In the genomic region with DNA sequence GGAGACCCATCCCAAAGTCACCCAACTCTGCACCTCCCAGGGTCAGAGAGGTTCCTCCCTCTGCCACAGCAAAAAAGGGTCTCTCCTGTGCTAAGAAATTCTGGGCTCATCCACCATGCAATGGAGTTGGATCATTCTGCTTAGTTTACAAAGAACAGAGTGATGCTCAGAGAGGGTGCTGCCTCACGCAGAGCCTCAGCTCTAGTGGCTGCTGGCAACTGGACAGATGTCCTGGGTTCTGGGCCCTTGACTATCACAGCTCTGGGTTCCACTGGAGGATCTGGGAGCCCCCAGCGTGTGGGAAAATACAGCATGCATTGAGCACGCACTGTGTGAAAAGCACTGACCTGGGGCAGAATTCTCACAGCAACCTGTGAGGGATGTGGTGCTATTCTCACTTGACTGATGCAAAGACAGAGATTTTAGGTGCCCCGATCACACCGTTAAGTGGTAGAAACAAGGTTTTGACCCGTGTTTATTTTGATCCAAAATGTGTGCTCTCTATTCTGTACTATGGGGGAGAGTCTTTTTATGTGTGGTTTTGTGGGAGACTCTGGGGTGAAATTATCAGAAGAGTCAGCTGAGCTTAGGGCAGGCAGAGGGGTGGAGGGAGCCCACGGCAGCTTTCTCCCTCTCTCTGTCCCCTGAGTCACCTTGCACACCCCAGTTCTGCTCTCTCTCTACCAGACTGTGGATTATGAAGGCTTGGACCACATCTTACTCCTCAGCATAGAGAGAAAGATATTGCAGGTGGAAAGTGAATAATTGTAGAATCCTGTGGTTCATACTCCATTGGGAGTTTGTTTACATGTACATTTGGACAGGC, we compare ENCODE assay signal across 20 cellular contexts. TPM values are rescaled to one million over a fixed set of nuclear protein-coding genes. Genes with fewer than 3 reads are reported as not detected.
A peak's percentile ranks its signal among the peaks of the same experiment; 100 is the strongest.
DNase-seq lines count a peak whose midpoint lies in the region; ATAC-seq and TF ChIP-seq lines count a peak whose summit lies in the region.
"Had no signal": no experiment of that assay in that cellular context is flagged by ENCODE, and none has a peak within 500 bp of the region (broad histone marks: within the 10 kb centered on the region; RNA-seq: fewer than 3 reads in every experiment).

No MANE protein-coding gene starts in this region.

- no peak overlapping the region for H3K4me3 Mint-ChIP-seq in CD8-positive, alpha-beta T cell
- no peak overlapping the region for H3K4me3 Mint-ChIP-seq in central memory CD8-positive, alpha-beta T cell
- peak overlapping the region in 6 of 10 donors; percentile 20 to 49 (median 31) for H3K4me3 Mint-ChIP-seq in naive thymus-derived CD8-positive, alpha-beta T cell

- H3K9me3 ChIP-seq in CD8-positive, alpha-beta T cell (ENCODE audit: low read length): no peaks in the 10 kb centered on the region
- H3K9me3 ChIP-seq: MG63, Peyer's patch, SK-N-SH had no signal

- H3K36me3 Mint-ChIP-seq in CD8-positive, alpha-beta T cell: no peaks in the 10 kb centered on the region
- H3K36me3 Mint-ChIP-seq in central memory CD8-positive, alpha-beta T cell (ENCODE audit: insufficient read depth): no peaks in the 10 kb centered on the region
- H3K36me3 Mint-ChIP-seq in naive thymus-derived CD8-positive, alpha-beta T cell: no peaks in the 10 kb centered on the region

- intact Hi-C loops in CD8-positive, alpha-beta T cell (cut with DNase I, micrococcal nuclease): loop anchor here in 1 of 2 experiments (10.0 kb wide), 1 partner anchor 53 kb away; no protein-coding TSS in a partner anchor
- intact Hi-C loops in Right ventricle myocardium superior (cut with DNase I): no loop called here

- no peak overlapping the region for H3K4me3 ChIP-seq in CD8-positive, alpha-beta T cell (ENCODE audit: low read depth, low read length)
- H3K4me3 ChIP-seq: MG63, Peyer's patch had no signal

- no peak overlapping the region for H3K27ac ChIP-seq in CD8-positive, alpha-beta T cell (ENCODE audit: low read depth, low read length)
- H3K27ac ChIP-seq: KMS-11, Peyer's patch had no signal

- peaks cover 3% of the 10 kb centered on the region for H3K27me3 Mint-ChIP-seq in CD8-positive, alpha-beta T cell (ENCODE audit: low read depth)
- no peaks in the 10 kb centered on the region for H3K27me3 Mint-ChIP-seq in central memory CD8-positive, alpha-beta T cell
- H3K27me3 Mint-ChIP-seq in naive thymus-derived CD8-positive, alpha-beta T cell: peaks cover 0 to 3% (median 0%) of the 10 kb centered on the region in 5 donors

- peaks cover 14% of the 10 kb centered on the region for H3K4me1 ChIP-seq in CD8-positive, alpha-beta T cell (ENCODE audit: insufficient read depth, low read length)
- H3K4me1 ChIP-seq: Peyer's patch had no signal

- no peaks in the 10 kb centered on the region for H3K36me3 ChIP-seq in CD8-positive, alpha-beta T cell (ENCODE audit: insufficient read depth, low read length)
- H3K36me3 ChIP-seq: MG63, Peyer's patch had no signal

- H3K9me3 Mint-ChIP-seq in CD8-positive, alpha-beta T cell: no peaks in the 10 kb centered on the region
- no peaks in the 10 kb centered on the region for H3K9me3 Mint-ChIP-seq in central memory CD8-positive, alpha-beta T cell
- H3K9me3 Mint-ChIP-seq in naive thymus-derived CD8-positive, alpha-beta T cell: peaks cover 0 to 4% (median 0%) of the 10 kb centered on the region in 9 donors

- DNase-seq in CD8-positive, alpha-beta T cell: no peak
- DNase-seq in GM13977 (ENCODE audit: low spot score) (peak; percentile 39), epidermal melanocyte (ENCODE audit: insufficient read length, low spot score) (no peak), omental fat pad (ENCODE audit: low spot score) (no peak), NCI-H2196 (lab: John Stamatoyannopoulos, UW; ENCODE audit: unreplicated experiment) (no peak), Right ventricle myocardium superior (no peak)
- DNase-seq in central memory CD8-positive, alpha-beta T cell (ENCODE audit: low spot score in 2 of 2): no peak
- DNase-seq in naive thymus-derived CD8-positive, alpha-beta T cell: no peak
- DNase-seq: AML-193, Calu3, DMS53, GOT3, MG63, NCI-H1092 treated with DMSO at 0.1 percent for 48 hours, NCI-H2227 treated with DMSO at 0.1 percent for 48 hours, NCI-H524 treated with DMSO at 0.1 percent for 48 hours, Peyer's patch, SK-N-SH had no signal

- H3K27me3 ChIP-seq in CD8-positive, alpha-beta T cell (ENCODE audit: insufficient read depth, low read length): no peaks in the 10 kb centered on the region
- H3K27me3 ChIP-seq: MG63, Peyer's patch had no signal

- no peak for ATAC-seq in CD8-positive, alpha-beta T cell
- peak; percentile 46 for ATAC-seq in central memory CD8-positive, alpha-beta T cell (replicated peaks; ENCODE audit: extremely low read depth, poor library complexity, severe bottlenecking)
- ATAC-seq in naive thymus-derived CD8-positive, alpha-beta T cell: peak in 1 of 2 donors; percentile 36
- ATAC-seq in omental fat pad (ENCODE audit: low FRiP score) (no peak), Right ventricle myocardium superior (ENCODE audit: poor library complexity) (no peak)
- ATAC-seq: Right ventricle myocardium inferior had no signal

- H3K4me1 Mint-ChIP-seq in CD8-positive, alpha-beta T cell (ENCODE audit: low read depth): peaks cover 19% of the 10 kb centered on the region
- H3K4me1 Mint-ChIP-seq in central memory CD8-positive, alpha-beta T cell: peaks cover 30% of the 10 kb centered on the region
- peaks cover 14 to 30% (median 23%) of the 10 kb centered on the region in 4 donors for H3K4me1 Mint-ChIP-seq in naive thymus-derived CD8-positive, alpha-beta T cell

- TF ChIP-seq CTCF in CD8-positive, alpha-beta T cell (IDR thresholded peaks at IDR 0.05): no peak
- TF ChIP-seq CTCF in GM13977 (IDR thresholded peaks at IDR 0.05; ENCODE audit: extremely low read depth, insufficient read depth, missing control alignments) (no peak), omental fat pad (IDR thresholded peaks at IDR 0.05) (no peak)

- in situ Hi-C loops in GM13977 (cut with MboI; ENCODE audit: low pct_unique_long_range_greater_than_20kb, low sequenced_read_pairs, unreplicated experiment): no loop called here

- POLR2A ChIA-PET in CD8-positive, alpha-beta T cell (lab: Charles Lee): no interaction called here
- POLR2A ChIA-PET in naive thymus-derived CD8-positive, alpha-beta T cell (lab: Charles Lee): no interaction called here

- CTCF ChIA-PET in CD8-positive, alpha-beta T cell (lab: Charles Lee): no interaction called here

- peak overlapping the region; percentile 9 for H3K27ac Mint-ChIP-seq in CD8-positive, alpha-beta T cell
- H3K27ac Mint-ChIP-seq in central memory CD8-positive, alpha-beta T cell (ENCODE audit: low read depth): no peak overlapping the region
- peak overlapping the region in 7 of 10 donors; percentile 11 to 87 (median 58) for H3K27ac Mint-ChIP-seq in naive thymus-derived CD8-positive, alpha-beta T cell

RNA-seq across cellular contexts. Expression of gene TREML4, which starts 19.9 kb away (rescaled TPM):
- total RNA-seq in CD8-positive, alpha-beta T cell: not detected
- total RNA-seq in naive thymus-derived CD8-positive, alpha-beta T cell: not detected
- polyA plus RNA-seq in naive thymus-derived CD8-positive, alpha-beta T cell: not detected
- not detected for total RNA-seq in omental fat pad
- total RNA-seq in Right ventricle myocardium superior: not detected
- total RNA-seq: Calu3, Peyer's patch, Right ventricle myocardium inferior had no signal
- polyA plus RNA-seq: SK-N-SH had no signal

RNA-seq across cellular contexts. Expression of gene TREM1, which starts 38.4 kb away (rescaled TPM):
- under 1 TPM in 1 of 2 experiments, not detected in 1; 0.42 TPM for total RNA-seq in CD8-positive, alpha-beta T cell
- total RNA-seq in naive thymus-derived CD8-positive, alpha-beta T cell: not detected
- polyA plus RNA-seq in naive thymus-derived CD8-positive, alpha-beta T cell: under 1 TPM in 1 of 3 donors, not detected in 2; 0.36 TPM
- total RNA-seq in omental fat pad (10 to 100 TPM in 1 of 4 donors, 1 to 10 TPM in 3; 5.8 to 20.2 (median 8.6) TPM), Right ventricle myocardium superior (0.67 TPM)
- polyA plus RNA-seq: SK-N-SH had no signal

RNA-seq across cellular contexts. Expression of gene TREML2, which starts 47.1 kb away (rescaled TPM):
- total RNA-seq in CD8-positive, alpha-beta T cell: under 1 TPM; 0.36 to 0.46 TPM
- 1 to 10 TPM; 1.7 to 1.9 TPM for total RNA-seq in naive thymus-derived CD8-positive, alpha-beta T cell
- 1 to 10 TPM in 1 of 3 donors, under 1 TPM in 2; 0.65 to 1.5 (median 0.70) TPM for polyA plus RNA-seq in naive thymus-derived CD8-positive, alpha-beta T cell
- total RNA-seq in omental fat pad: 1 to 10 TPM in 1 of 4 donors, under 1 TPM in 3; 0.19 to 4.3 (median 0.34) TPM
- total RNA-seq in Right ventricle myocardium superior: not detected
- total RNA-seq: Calu3 had no signal
- polyA plus RNA-seq: SK-N-SH had no signal

Comparison
In these comparisons a context has a peak if more than half of its experiments do, and no peak if none do; other contexts are left out.
1. H3K4me3 Mint-ChIP-seq: peak in naive thymus-derived CD8-positive, alpha-beta T cell (6 of 10); none in CD8-positive, alpha-beta T cell (single experiment) and central memory CD8-positive, alpha-beta T cell (single experiment).